In genomic region chr7:155612658-155613057, GRCh38 we compare ENCODE assay signal across 38 cellular contexts.
"Had no signal": no experiment of that assay in that cellular context is flagged by ENCODE, and none has a peak within 500 bp of the region (broad histone marks: within the 10 kb centered on the region; RNA-seq: fewer than 3 reads in every experiment).

No MANE protein-coding gene starts in this region.

- ATAC-seq: activated naive CD4-positive, alpha-beta T cell treated with anti-CD3 and anti-CD28 coated beads, Interleukin-2, amount 50 U/mL, for 72 hours; activated T-cell treated with anti-CD3 and anti-CD28 coated beads, Interleukin-2, amount 50 U/mL, for 4 hours; activated T-cell treated with anti-CD3 and anti-CD28 coated beads, Interleukin-2, amount 50 U/mL, for 72 hours; activated T-helper 17 cell treated with anti-CD3 and anti-CD28 coated beads, Interleukin-2, amount 50 U/mL, for 72 hours; body of pancreas had no signal

- FAIRE-seq: astrocyte, bronchial epithelial cell had no signal

- H3K4me3 Mint-ChIP-seq: activated naive CD4-positive, alpha-beta T cell treated with anti-CD3 and anti-CD28 coated beads for 36 hours; activated naive CD4-positive, alpha-beta T cell treated with anti-CD3 and anti-CD28 coated beads, Interleukin-2, amount 10 ng/mL, durations not matched to agents 7 days and 5 days; activated naive CD4-positive, alpha-beta T cell treated with anti-CD3 and anti-CD28 coated beads, Interleukin-2, amount 50 U/mL, for 24 hours; activated naive CD8-positive, alpha-beta T cell; activated naive CD8-positive, alpha-beta T cell treated with anti-CD3 and anti-CD28 coated beads, Interleukin-2, amount 10 ng/mL, durations not matched to agents 7 days and 5 days; activated T-cell treated with anti-CD3 and anti-CD28 coated beads, Interleukin-2, amount 50 U/mL, for 24 hours; activated T-cell treated with anti-CD3 and anti-CD28 coated beads, Interleukin-2, amount 50 U/mL, for 4 hours; activated T-cell treated with anti-CD3 and anti-CD28 coated beads, Interleukin-2, amount 50 U/mL, for 72 hours; activated T-helper 1 cell treated with anti-CD3 and anti-CD28 coated beads, Interleukin-12 subunit alpha, Interleukin-12 subunit beta, Interleukin-2, Interleukin-4 antibody, amounts not matched to agents 30 ng/mL and 10 ng/mL and 1 ng/mL, durations not matched to agents 14 hours and 24 hours and 36 hours; activated T-helper 17 cell treated with anti-CD3 and anti-CD28 coated beads, Interleukin-2, amount 50 U/mL, for 72 hours; brain; central memory CD8-positive, alpha-beta T cell had no signal

- H3K9me3 Mint-ChIP-seq: activated naive CD4-positive, alpha-beta T cell treated with anti-CD3 and anti-CD28 coated beads, Interleukin-2, amount 50 U/mL, for 24 hours; activated T-cell treated with anti-CD3 and anti-CD28 coated beads, Interleukin-2, amount 50 U/mL, for 4 hours; activated T-helper 17 cell treated with anti-CD3 and anti-CD28 coated beads, Interleukin-2, amount 50 U/mL, for 72 hours had no signal

- H3K9me3 ChIP-seq: adrenal gland, ascending aorta, body of pancreas, breast epithelium had no signal

- H3K27ac Mint-ChIP-seq: activated naive CD4-positive, alpha-beta T cell treated with anti-CD3 and anti-CD28 coated beads for 36 hours; activated naive CD4-positive, alpha-beta T cell treated with anti-CD3 and anti-CD28 coated beads, Interleukin-2, amount 10 ng/mL, durations not matched to agents 7 days and 5 days; activated naive CD4-positive, alpha-beta T cell treated with anti-CD3 and anti-CD28 coated beads, Interleukin-2, amount 50 U/mL, for 24 hours; activated naive CD4-positive, alpha-beta T cell treated with anti-CD3 and anti-CD28 coated beads, Interleukin-2, amount 50 U/mL, for 72 hours; activated naive CD8-positive, alpha-beta T cell; activated naive CD8-positive, alpha-beta T cell treated with anti-CD3 and anti-CD28 coated beads, Interleukin-2, amount 10 ng/mL, durations not matched to agents 7 days and 5 days; activated T-cell treated with anti-CD3 and anti-CD28 coated beads, Interleukin-2, amount 50 U/mL, for 24 hours; activated T-cell treated with anti-CD3 and anti-CD28 coated beads, Interleukin-2, amount 50 U/mL, for 72 hours; activated T-helper 1 cell treated with anti-CD3 and anti-CD28 coated beads, Interleukin-12 subunit alpha, Interleukin-12 subunit beta, Interleukin-2, Interleukin-4 antibody, amounts not matched to agents 30 ng/mL and 10 ng/mL and 1 ng/mL, durations not matched to agents 14 hours and 24 hours and 36 hours; activated T-helper 17 cell treated with anti-CD3 and anti-CD28 coated beads, Interleukin-2, amount 50 U/mL, for 72 hours; activated T-helper 2 cell treated with anti-CD3 and anti-CD28 coated beads, Interferon-gamma antibody, Interleukin-2, Interleukin-4, amounts not matched to agents 10 μg/mL and 5 μg/mL and 100 μg/mL, durations not matched to agents 14 hours and 24 hours and 36 hours; brain had no signal

- H3K4me3 ChIP-seq: adrenal gland, ascending aorta, body of pancreas, breast epithelium, cardiac muscle cell had no signal

- H3K27ac ChIP-seq: adrenal gland, ascending aorta, body of pancreas, brain microvascular endothelial cell, breast epithelium, cardiac muscle cell had no signal

- H3K4me1 Mint-ChIP-seq: activated naive CD4-positive, alpha-beta T cell treated with anti-CD3 and anti-CD28 coated beads, Interleukin-2, amount 10 ng/mL, durations not matched to agents 7 days and 5 days; activated naive CD4-positive, alpha-beta T cell treated with anti-CD3 and anti-CD28 coated beads, Interleukin-2, amount 50 U/mL, for 24 hours; brain; central memory CD8-positive, alpha-beta T cell had no signal

- H3K27me3 Mint-ChIP-seq: activated naive CD4-positive, alpha-beta T cell treated with anti-CD3 and anti-CD28 coated beads, Interleukin-2, amount 50 U/mL, for 24 hours; activated naive CD8-positive, alpha-beta T cell; brain had no signal

- H3K27me3 ChIP-seq: adrenal gland, ascending aorta, body of pancreas, brain microvascular endothelial cell, breast epithelium, cardiac muscle cell had no signal

- DNase-seq: activated effector memory CD4-positive, alpha-beta T cell treated with anti-CD3 and anti-CD28 coated beads, Interleukin-2, amount 50 U/mL, for 16 hours; activated effector memory CD4-positive, alpha-beta T cell treated with Interleukin-2 at 50 U/mL for 16 hours; activated gamma-delta T cell; activated gamma-delta T cell treated with Interleukin-2 at 50 U/mL for 16 hours; activated naive CD4-positive, alpha-beta T cell; activated naive CD4-positive, alpha-beta T cell treated with anti-CD3 and anti-CD28 coated beads for 36 hours; activated naive CD4-positive, alpha-beta T cell treated with anti-CD3 and anti-CD28 coated beads, Interleukin-2, amount 10 ng/mL, durations not matched to agents 7 days and 5 days; activated naive CD4-positive, alpha-beta T cell treated with anti-CD3 and anti-CD28 coated beads, Interleukin-2, amount 50 U/mL, for 16 hours; activated naive CD4-positive, alpha-beta T cell treated with Interleukin-2 at 50 U/mL for 16 hours; activated naive CD8-positive, alpha-beta T cell treated with anti-CD3 and anti-CD28 coated beads, Interleukin-2, amount 10 ng/mL, durations not matched to agents 7 days and 5 days; activated T-cell treated with anti-CD3 and anti-CD28 coated beads, Interleukin-2, amount 50 U/mL, for 1 hour; activated T-cell treated with anti-CD3 and anti-CD28 coated beads, Interleukin-2, amount 50 U/mL, for 24 hours; activated T-cell treated with anti-CD3 and anti-CD28 coated beads, Interleukin-2, amount 50 U/mL, for 4 hours; activated T-cell treated with anti-CD3 and anti-CD28 coated beads, Interleukin-2, amount 50 U/mL, for 48 hours; activated T-cell treated with anti-CD3 and anti-CD28 coated beads, Interleukin-2, amount 50 U/mL, for 72 hours; adrenal gland; amniotic stem cell; amygdala; anterior cingulate cortex; aorta; body of pancreas; brain microvascular endothelial cell; caudate nucleus; central memory CD4-positive, alpha-beta T cell; cerebellar nuclear complex had no signal

- H3K4me1 ChIP-seq: adrenal gland, ascending aorta, breast epithelium had no signal

- H3K36me3 ChIP-seq: adrenal gland, ascending aorta, brain microvascular endothelial cell, breast epithelium had no signal
